In the genomic region with DNA sequence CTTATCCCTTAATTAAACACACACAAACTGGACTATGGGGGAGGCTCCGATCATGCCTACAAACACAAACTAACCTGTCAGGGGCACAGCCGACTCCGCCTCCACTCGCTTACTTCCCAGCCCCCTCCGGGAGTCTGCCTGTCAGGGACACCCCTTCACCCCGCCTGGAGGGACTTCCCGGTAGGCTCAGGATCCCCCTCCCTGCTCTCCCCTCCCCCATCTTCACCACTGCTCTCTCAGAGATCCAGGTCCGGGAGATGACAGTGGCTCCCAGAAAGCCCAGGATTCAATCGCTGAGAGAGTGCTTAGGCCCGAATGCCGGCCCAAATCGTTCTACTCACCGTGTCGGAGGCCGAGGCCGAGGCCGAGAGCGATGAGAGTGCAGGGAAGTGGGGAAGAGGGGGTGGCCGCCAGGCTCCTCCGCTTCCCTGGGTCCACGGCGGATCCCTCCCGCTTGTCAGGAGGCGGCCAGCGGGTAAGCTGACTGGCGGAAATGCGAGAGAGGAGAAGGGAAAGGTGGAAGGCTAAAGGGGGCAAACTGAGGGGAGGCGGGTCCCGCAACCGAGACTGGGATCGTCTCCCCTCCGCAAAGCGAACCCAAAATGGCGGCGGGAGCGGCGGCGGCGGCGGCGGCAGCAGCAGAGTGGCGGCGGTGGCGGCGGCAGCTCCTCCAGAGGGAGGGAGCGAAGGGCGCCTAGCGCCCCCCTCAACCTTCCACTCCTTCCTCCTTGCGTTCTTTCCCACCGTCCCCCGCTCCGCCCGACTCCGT, we compare ENCODE assay signal across 8 cellular contexts. TPM values are rescaled to one million over a fixed set of nuclear protein-coding genes. Genes with fewer than 3 reads are reported as not detected.
DNase-seq lines count a peak whose midpoint lies in the region; ATAC-seq, FAIRE-seq and TF ChIP-seq lines count a peak whose summit lies in the region.
"Not testable (repeated sequence)": the region's sequence is repeated elsewhere in the genome, so short reads cannot be mapped to it uniquely, and the experiment has no call there.

No MANE protein-coding gene starts in this region.

- H3K4me3 ChIP-seq in A549, result peak overlapping the region; percentile 96
- H3K4me3 ChIP-seq in lower leg skin (ENCODE audit: low read depth, poor library complexity, severe bottlenecking), result peak overlapping the region; percentile 84

- peak overlapping the region; percentile 62 for H3K4me2 ChIP-seq in A549

- TF ChIP-seq CTCF in A549 (IDR thresholded peaks at IDR 0.05); lower leg skin (IDR thresholded peaks at IDR 0.05): not testable (repeated sequence)

- TF ChIP-seq RAD21 in A549 (conservative IDR thresholded peaks at IDR 0.05 in 1 of 2, IDR thresholded peaks at IDR 0.05 in 1 of 2), result not testable (repeated sequence)

- WGBS in A549 (ENCODE audit: missing lambda C conversion rate), result 1% methylated on average over 40 of the region's 54 CpGs
- WGBS in lower leg skin, 2 donors, result 0 to 1% methylated on average over 31 to 46 of the region's 54 CpGs

- peaks cover 19% of the 10 kb centered on the region for H3K4me1 ChIP-seq in A549

- peak in 1 of 2 experiments; percentile 43 for DNase-seq in A549 (ENCODE audit: low read depth in 1 of 2, low spot score in 1 of 2)
- DNase-seq in GM19239 (ENCODE audit: insufficient read length, low spot score), result peak; percentile 24
- DNase-seq in OCI-M1 (lab: John Stamatoyannopoulos, UW), result peak; percentile 63
- DNase-seq in activated T-cell treated with anti-CD3 and anti-CD28 coated beads for 4 hours, result peak; percentile 41
- peak; percentile 56 for DNase-seq in effector CD4-positive, alpha-beta T cell
- DNase-seq in lower leg skin (ENCODE audit: low spot score in 2 of 2), result peak; percentile 21 to 88
- peak; percentile 32 to 47 for DNase-seq in stimulated activated CD4-positive, alpha-beta T cell treated with anti-CD3 and anti-CD28 coated beads, Interleukin-15, amount 100 ng/mL, for 48 hours (ENCODE audit: low read depth in 2 of 2)

- CTCF ChIA-PET in A549 (lab: Yijun Ruan, JAX), result interaction anchor here (1.5 kb wide), 1 partner anchor 311 kb away, joined by 4 read pairs; no protein-coding TSS in a partner anchor

- peak; percentile 54 to 67 for ATAC-seq in A549
- peak; percentile 21 for ATAC-seq in HG03196 (IDR thresholded peaks at IDR 0.05; ENCODE audit: unreplicated experiment)

- POLR2A ChIA-PET in A549 (lab: Yijun Ruan, JAX), result not testable (repeated sequence)

- not testable (repeated sequence) for TF ChIP-seq POLR2A in A549 (IDR thresholded peaks at IDR 0.05; ENCODE audit: low read length); lower leg skin (IDR thresholded peaks at IDR 0.05)

- not testable (repeated sequence) for TF ChIP-seq EP300 in A549 (IDR thresholded peaks at IDR 0.05)

- not testable (repeated sequence) for FAIRE-seq in A549 (lab: Jason Lieb, UNC)
- FAIRE-seq in GM19239 (lab: Jason Lieb, UNC), result peak; percentile 89

- peak overlapping the region; percentile 99 for H3K27ac ChIP-seq in A549

- intact Hi-C loops in lower leg skin (cut with DNase I; ENCODE audit: low total_unique reads), result not testable (repeated sequence)

- H3K9me3 ChIP-seq in A549, result not testable (repeated sequence)

RNA-seq across cellular contexts. Expression of gene ASH1L, which starts 0.6 kb away (rescaled TPM):
- polyA plus RNA-seq in A549 (2011; rRNA removed) (32.8 and 32.9 TPM in 2 replicates), A549 (2017; fragmentation: RNase III; extraction: RNeasy Plus Mini Kit Qiagen cat#74134 plus additional on column Dnase treatment) (9.0 to 10.9 TPM (median 10.0 TPM) in 3 replicates)
- 10.3 and 11.6 TPM in 2 replicates for polyA plus RNA-seq in A549 (2012; cell fraction: cytosol; rRNA removed)
- 20.2 and 26.2 TPM in 2 replicates for polyA plus RNA-seq in A549 (2012; cell fraction: nucleus; rRNA removed)
- polyA minus RNA-seq in A549 (2011; rRNA and poly(A)+ RNA removed), result 39.3 and 46.9 TPM in 2 replicates
- total RNA-seq in lower leg skin, result 10 to 100 TPM; 40.6 to 59.4 (median 49.9) TPM

RNA-seq across cellular contexts. Expression of gene MSTO1, which starts 48.0 kb away (rescaled TPM):
- polyA plus RNA-seq in A549 (2011; rRNA removed), result 28.3 and 35.5 TPM in 2 replicates
- polyA plus RNA-seq in A549 (2012; cell fraction: cytosol; rRNA removed), result 25.8 and 32.2 TPM in 2 replicates
- 128 and 129 TPM in 2 replicates for polyA plus RNA-seq in A549 (2012; cell fraction: nucleus; rRNA removed)
- 37.5 to 43.5 TPM (median 43.5 TPM) in 3 replicates for polyA plus RNA-seq in A549 (2017; fragmentation: RNase III; extraction: RNeasy Plus Mini Kit Qiagen cat#74134 plus additional on column Dnase treatment)
- polyA minus RNA-seq in A549 (2011; rRNA and poly(A)+ RNA removed), result 65.5 and 69.8 TPM in 2 replicates
- total RNA-seq in lower leg skin, result 10 to 100 TPM in 2 of 4 donors, 1 to 10 TPM in 2; 6.1 to 12.8 (median 10.2) TPM
